Comparison of ENCODE assay signal across 16 cellular contexts in genomic region chr6:161161889-161162624, GRCh38.
DNase-seq lines count a peak whose midpoint lies in the region; ATAC-seq and TF ChIP-seq lines count a peak whose summit lies in the region.
"Had no signal": no experiment of that assay in that cellular context is flagged by ENCODE, and none has a peak within 500 bp of the region (broad histone marks: within the 10 kb centered on the region; RNA-seq: fewer than 3 reads in every experiment).

No MANE protein-coding gene starts in this region.

- DNase-seq in cardiac septum (ENCODE audit: low spot score) = peak; percentile 53
- DNase-seq in right atrium auricular region (ENCODE audit: low spot score) = no peak
- peak; percentile 89 for DNase-seq in astrocyte of the hippocampus (ENCODE audit: low read depth, low spot score)
- no peak for DNase-seq in left ventricle myocardium inferior
- no peak for DNase-seq in activated gamma-delta T cell treated with Interleukin-2 at 50 U/mL for 16 hours
- DNase-seq in stimulated activated CD4-positive, alpha-beta T cell treated with anti-CD3 and anti-CD28 coated beads, Interleukin-4, amount 100 ng/mL, for 24 hours = no peak
- no peak for DNase-seq in NOMO-1 treated with dmso at 0.1 percent for 144 hours (lab: John Stamatoyannopoulos, UW; ENCODE audit: unreplicated experiment)
- DNase-seq in natural killer cell treated with Interleukin-12 subunit alpha and Interleukin-12 subunit beta and Interleukin-15 and Interleukin-18, amount 100 ng/mL, for 72 hours (ENCODE audit: low spot score) = no peak
- DNase-seq: activated CD4-positive, alpha-beta memory T cell treated with anti-CD3 and anti-CD28 coated beads for 36 hours; DMS 273 treated with DMSO at 0.1 percent for 48 hours; heart right ventricle; NCI-H510A treated with DMSO at 0.1 percent for 48 hours; stimulated activated CD4-positive, alpha-beta T cell treated with anti-CD3 and anti-CD28 coated beads, Interleukin-4, amount 100 ng/mL, for 1 hour; upper lobe of right lung had no signal

- no peaks in the 10 kb centered on the region for H3K9me3 Mint-ChIP-seq in natural killer cell treated with Interleukin-12 subunit alpha and Interleukin-12 subunit beta and Interleukin-15 and Interleukin-18, amount 100 ng/mL, for 72 hours

- H3K27ac ChIP-seq in right atrium auricular region (no peak overlapping the region), left ventricle myocardium inferior (replicated peaks) (peak overlapping the region; percentile 36)
- H3K27ac ChIP-seq: A549, ascending aorta, heart right ventricle, upper lobe of right lung had no signal

- H3K9me3 ChIP-seq in right atrium auricular region (no peaks in the 10 kb centered on the region), left ventricle myocardium inferior (replicated peaks) (peaks cover 4% of the 10 kb centered on the region)
- H3K9me3 ChIP-seq: A549, ascending aorta, upper lobe of right lung had no signal

- intact Hi-C loops in cardiac septum (cut with DNase I) = no loop called here
- intact Hi-C loops in left ventricle myocardium inferior (cut with micrococcal nuclease) = no loop called here

- H3K4me1 ChIP-seq in right atrium auricular region = no peaks in the 10 kb centered on the region
- peaks cover 27% of the 10 kb centered on the region for H3K4me1 ChIP-seq in left ventricle myocardium inferior
- H3K4me1 ChIP-seq: A549, ascending aorta, upper lobe of right lung had no signal

- no peak for ATAC-seq in natural killer cell treated with Interleukin-12 subunit alpha and Interleukin-12 subunit beta and Interleukin-15 and Interleukin-18, amount 100 ng/mL, for 72 hours
- ATAC-seq: A549, upper lobe of right lung had no signal

- no peaks in the 10 kb centered on the region for H3K36me3 Mint-ChIP-seq in natural killer cell treated with Interleukin-12 subunit alpha and Interleukin-12 subunit beta and Interleukin-15 and Interleukin-18, amount 100 ng/mL, for 72 hours

- no peak overlapping the region for H3K4me3 Mint-ChIP-seq in natural killer cell treated with Interleukin-12 subunit alpha and Interleukin-12 subunit beta and Interleukin-15 and Interleukin-18, amount 100 ng/mL, for 72 hours
- H3K4me3 Mint-ChIP-seq: activated CD4-positive, alpha-beta memory T cell treated with anti-CD3 and anti-CD28 coated beads for 36 hours had no signal

- H3K4me1 Mint-ChIP-seq in natural killer cell treated with Interleukin-12 subunit alpha and Interleukin-12 subunit beta and Interleukin-15 and Interleukin-18, amount 100 ng/mL, for 72 hours (ENCODE audit: low read depth in 2 of 2) = no peaks in the 10 kb centered on the region

- no peak overlapping the region for H3K27ac Mint-ChIP-seq in natural killer cell treated with Interleukin-12 subunit alpha and Interleukin-12 subunit beta and Interleukin-15 and Interleukin-18, amount 100 ng/mL, for 72 hours
- H3K27ac Mint-ChIP-seq: activated CD4-positive, alpha-beta memory T cell treated with anti-CD3 and anti-CD28 coated beads for 36 hours had no signal

- no peak overlapping the region for H3K4me3 ChIP-seq in right atrium auricular region
- no peak overlapping the region for H3K4me3 ChIP-seq in left ventricle myocardium inferior
- H3K4me3 ChIP-seq: A549, ascending aorta, heart right ventricle, upper lobe of right lung had no signal

- H3K27me3 ChIP-seq in right atrium auricular region (no peaks in the 10 kb centered on the region), left ventricle myocardium inferior (ENCODE audit: low read depth) (no peaks in the 10 kb centered on the region)
- H3K27me3 ChIP-seq: ascending aorta, heart right ventricle, upper lobe of right lung had no signal

- no peak for TF ChIP-seq CTCF in right atrium auricular region (IDR thresholded peaks at IDR 0.05)
- no peak for TF ChIP-seq CTCF in left ventricle myocardium inferior (IDR thresholded peaks at IDR 0.05; ENCODE audit: borderline replicate concordance)

- H3K36me3 ChIP-seq in right atrium auricular region (no peaks in the 10 kb centered on the region), left ventricle myocardium inferior (peaks cover 30% of the 10 kb centered on the region)
- H3K36me3 ChIP-seq: upper lobe of right lung had no signal

- H3K27me3 Mint-ChIP-seq in natural killer cell treated with Interleukin-12 subunit alpha and Interleukin-12 subunit beta and Interleukin-15 and Interleukin-18, amount 100 ng/mL, for 72 hours = no peaks in the 10 kb centered on the region
- H3K27me3 Mint-ChIP-seq: activated CD4-positive, alpha-beta memory T cell treated with anti-CD3 and anti-CD28 coated beads for 36 hours had no signal

Comparison
In these comparisons a context has a peak if more than half of its experiments do, and no peak if none do; other contexts are left out.
1. DNase-seq: peak in cardiac septum (single experiment) and astrocyte of the hippocampus (single experiment); none in right atrium auricular region (single experiment), left ventricle myocardium inferior (single experiment), activated gamma-delta T cell treated with Interleukin-2 at 50 U/mL for 16 hours (single experiment), stimulated activated CD4-positive, alpha-beta T cell treated with anti-CD3 and anti-CD28 coated beads, Interleukin-4, amount 100 ng/mL, for 24 hours (single experiment), NOMO-1 treated with dmso at 0.1 percent for 144 hours (single experiment) and natural killer cell treated with Interleukin-12 subunit alpha and Interleukin-12 subunit beta and Interleukin-15 and Interleukin-18, amount 100 ng/mL, for 72 hours (single experiment).